Comparison of ENCODE assay signal across 36 cellular contexts in the genomic region with DNA sequence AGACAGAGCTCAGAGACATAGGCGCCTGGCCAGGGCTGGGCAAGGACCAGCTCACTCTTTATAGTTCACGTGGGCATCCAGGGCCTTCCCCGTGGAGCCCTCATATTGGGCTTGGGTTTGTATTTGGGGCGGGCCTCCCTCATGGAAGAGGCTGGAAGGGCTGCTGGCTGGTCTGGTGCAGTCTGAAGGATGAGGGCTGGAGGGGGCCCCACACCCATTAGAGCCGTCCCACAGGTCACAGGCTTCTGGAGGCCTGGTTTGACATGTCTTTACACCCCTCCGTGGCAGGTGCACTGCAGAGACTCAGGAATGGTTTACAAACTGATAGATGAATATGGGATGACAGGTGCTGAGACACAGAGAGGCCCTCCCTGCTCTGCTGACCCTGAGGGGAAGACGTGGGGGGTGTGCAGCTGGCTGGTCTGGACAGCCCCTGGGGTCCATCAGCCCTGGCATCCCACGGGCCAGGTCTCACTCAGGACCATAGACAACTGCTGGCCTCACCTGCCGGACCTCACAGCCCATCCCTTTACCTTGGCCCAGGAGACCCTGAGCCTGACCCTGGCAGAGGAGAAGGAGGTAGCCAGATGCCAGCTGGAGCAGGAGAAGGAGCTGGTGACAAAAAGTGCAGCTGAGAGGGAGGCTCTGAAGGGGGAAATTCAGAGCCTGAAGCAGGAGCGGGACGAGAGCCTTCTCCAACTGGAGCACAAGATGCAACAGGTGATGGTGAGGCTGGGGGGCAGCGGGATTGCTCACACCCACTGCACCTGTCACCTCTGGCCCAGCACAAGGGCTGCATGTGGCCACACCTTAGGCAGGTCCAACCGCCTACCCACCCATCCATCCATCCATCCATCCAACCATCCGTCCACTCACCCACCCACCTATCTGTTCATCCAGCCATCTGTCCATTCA. TPM values are rescaled to one million over a fixed set of nuclear protein-coding genes. Genes with fewer than 3 reads are reported as not detected.
DNase-seq lines count a peak whose midpoint lies in the region; ATAC-seq and TF ChIP-seq lines count a peak whose summit lies in the region.
"Had no signal": no experiment of that assay in that cellular context is flagged by ENCODE, and none has a peak within 500 bp of the region (broad histone marks: within the 10 kb centered on the region; RNA-seq: fewer than 3 reads in every experiment).

No MANE protein-coding gene starts in this region.

- no peaks in the 10 kb centered on the region for H3K27me3 Mint-ChIP-seq in activated naive CD4-positive, alpha-beta T cell treated with anti-CD3 and anti-CD28 coated beads for 36 hours (ENCODE audit: low read depth)
- no peaks in the 10 kb centered on the region for H3K27me3 Mint-ChIP-seq in natural killer cell treated with Interleukin-12 subunit alpha and Interleukin-12 subunit beta and Interleukin-15 and Interleukin-18, amount 100 ng/mL, for 72 hours
- H3K27me3 Mint-ChIP-seq in GM23338 (ENCODE audit: insufficient read depth, low read depth, poor library complexity), result peaks cover 17% of the 10 kb centered on the region
- H3K27me3 Mint-ChIP-seq: activated naive CD8-positive, alpha-beta T cell had no signal

- no peaks in the 10 kb centered on the region for H3K79me2 ChIP-seq in GM23338 (replicated peaks; ENCODE audit: insufficient read depth)

- H3K9me2 ChIP-seq in GM23338 (ENCODE audit: insufficient read depth), result no peaks in the 10 kb centered on the region
- H3K9me2 ChIP-seq: SK-N-SH had no signal

- intact Hi-C loops in activated naive CD4-positive, alpha-beta T cell treated with anti-CD3 and anti-CD28 coated beads for 36 hours (cut with micrococcal nuclease), result no loop called here
- intact Hi-C loops in transverse colon (cut with DNase I; ENCODE audit: low total_unique reads), result no loop called here

- CTCF ChIA-PET in activated naive CD4-positive, alpha-beta T cell treated with anti-CD3 and anti-CD28 coated beads for 36 hours (lab: Charles Lee), result no interaction called here

- H2AFZ ChIP-seq in GM23338, result no peak overlapping the region

- no peaks in the 10 kb centered on the region for H3K9me3 Mint-ChIP-seq in activated naive CD4-positive, alpha-beta T cell treated with anti-CD3 and anti-CD28 coated beads for 36 hours
- no peaks in the 10 kb centered on the region for H3K9me3 Mint-ChIP-seq in natural killer cell treated with Interleukin-12 subunit alpha and Interleukin-12 subunit beta and Interleukin-15 and Interleukin-18, amount 100 ng/mL, for 72 hours
- no peaks in the 10 kb centered on the region for H3K9me3 Mint-ChIP-seq in GM23338
- H3K9me3 Mint-ChIP-seq: activated CD4-positive, alpha-beta memory T cell treated with anti-CD3 and anti-CD28 coated beads, Interleukin-2, amount 10 ng/mL, durations not matched to agents 7 days and 5 days; dendritic cell treated with granulocyte-macrophage colony-stimulating factor and Interleukin-4, amounts not matched to agents 40 ng/mL and 50 ng/mL, for 4 days; immature natural killer cell; T-helper 1 cell treated with Interleukin-12 subunit alpha and Interleukin-12 subunit beta and Interleukin-4 antibody, amounts not matched to agents 30 μg/mL and 1 μg/mL, for 36 hours had no signal

- no peaks in the 10 kb centered on the region for H3K36me3 ChIP-seq in RWPE2 (ENCODE audit: low read depth)
- H3K36me3 ChIP-seq in transverse colon, result no peaks in the 10 kb centered on the region
- no peaks in the 10 kb centered on the region for H3K36me3 ChIP-seq in GM23338 (ENCODE audit: insufficient read depth)
- H3K36me3 ChIP-seq: BLaER1 treated with 17β-estradiol and CSF1 and Interleukin-3, amounts not matched to agents 10 nM and 100 nM; gastrocnemius medialis; HAP-1 had no signal

- TF ChIP-seq CTCF in RWPE2 (IDR thresholded peaks at IDR 0.05; ENCODE audit: poor library complexity, severe bottlenecking) (no peak), transverse colon (IDR thresholded peaks at IDR 0.05) (no peak), GM23338 (conservative IDR thresholded peaks at IDR 0.05; ENCODE audit: low read depth in 2 of 2) (no peak)

- WGBS in transverse colon (ENCODE audit: low coverage in 1 of 2), 2 donors, result 83 to 92% methylated on average over 4 to 14 of the region's 14 CpGs

- no peaks in the 10 kb centered on the region for H3K36me3 Mint-ChIP-seq in activated naive CD4-positive, alpha-beta T cell treated with anti-CD3 and anti-CD28 coated beads for 36 hours (ENCODE audit: low read depth)
- H3K36me3 Mint-ChIP-seq in natural killer cell treated with Interleukin-12 subunit alpha and Interleukin-12 subunit beta and Interleukin-15 and Interleukin-18, amount 100 ng/mL, for 72 hours, result no peaks in the 10 kb centered on the region
- no peaks in the 10 kb centered on the region for H3K36me3 Mint-ChIP-seq in GM23338 (ENCODE audit: low read depth)
- H3K36me3 Mint-ChIP-seq: activated naive CD8-positive, alpha-beta T cell; immature natural killer cell had no signal

- TF ChIP-seq EP300 in transverse colon (IDR thresholded peaks at IDR 0.05; ENCODE audit: low read depth), result no peak

- H3F3A ChIP-seq in GM23338 (replicated peaks; ENCODE audit: low read depth), result no peaks in the 10 kb centered on the region

- peak; percentile 2 for DNase-seq in activated naive CD4-positive, alpha-beta T cell treated with anti-CD3 and anti-CD28 coated beads for 36 hours
- DNase-seq in activated naive CD4-positive, alpha-beta T cell treated with anti-CD3 and anti-CD28 coated beads, Interleukin-2, amount 50 U/mL, for 16 hours, result no peak
- DNase-seq in RWPE2 (ENCODE audit: low spot score) (peak; percentile 28), transverse colon (peak; percentile 3), GM23338 (ENCODE audit: low spot score) (no peak)
- peak; percentile 51 for DNase-seq in natural killer cell treated with Interleukin-12 subunit alpha and Interleukin-12 subunit beta and Interleukin-15 and Interleukin-18, amount 100 ng/mL, for 72 hours (ENCODE audit: low spot score)
- DNase-seq: activated CD4-positive, alpha-beta memory T cell treated with anti-CD3 and anti-CD28 coated beads, Interleukin-2, amount 10 ng/mL, durations not matched to agents 7 days and 5 days; activated CD4-positive, alpha-beta T cell treated with anti-CD3 and anti-CD28 coated beads for 1 hour; anterior cingulate cortex; DMS53; hypothalamus; immature natural killer cell; mesendoderm; NCI-H1105 treated with DMSO at 0.1 percent for 48 hours; NCI-H2081; NCI-H446 treated with DMSO at 0.1 percent for 48 hours; NCI-H82; SK-N-SH; stimulated activated CD4-positive, alpha-beta T cell treated with anti-CD3 and anti-CD28 coated beads, Interleukin-1b, Interleukin-23, amount 100 ng/mL, for 48 hours; trophoblast cell had no signal

- no peak overlapping the region for H3K4me3 Mint-ChIP-seq in activated naive CD4-positive, alpha-beta T cell treated with anti-CD3 and anti-CD28 coated beads for 36 hours
- H3K4me3 Mint-ChIP-seq in natural killer cell treated with Interleukin-12 subunit alpha and Interleukin-12 subunit beta and Interleukin-15 and Interleukin-18, amount 100 ng/mL, for 72 hours, result no peak overlapping the region
- no peak overlapping the region for H3K4me3 Mint-ChIP-seq in GM23338
- H3K4me3 Mint-ChIP-seq: activated CD4-positive, alpha-beta memory T cell treated with anti-CD3 and anti-CD28 coated beads, Interleukin-2, amount 10 ng/mL, durations not matched to agents 7 days and 5 days; activated naive CD8-positive, alpha-beta T cell; dendritic cell treated with granulocyte-macrophage colony-stimulating factor and Interleukin-4, amounts not matched to agents 40 ng/mL and 50 ng/mL, for 4 days; immature natural killer cell; T-helper 1 cell treated with Interleukin-12 subunit alpha and Interleukin-12 subunit beta and Interleukin-4 antibody, amounts not matched to agents 30 μg/mL and 1 μg/mL, for 36 hours had no signal

- H3K27me3 ChIP-seq in RWPE2 (ENCODE audit: insufficient read depth, poor library complexity, severe bottlenecking), result no peaks in the 10 kb centered on the region
- no peaks in the 10 kb centered on the region for H3K27me3 ChIP-seq in transverse colon
- H3K27me3 ChIP-seq in GM23338 (ENCODE audit: insufficient read depth), result no peaks in the 10 kb centered on the region
- H3K27me3 ChIP-seq: BLaER1 treated with 17β-estradiol and CSF1 and Interleukin-3, amounts not matched to agents 10 nM and 100 nM; gastrocnemius medialis had no signal

- H3K27ac ChIP-seq in RWPE2 (ENCODE audit: poor library complexity, severe bottlenecking), result no peak overlapping the region
- H3K27ac ChIP-seq in transverse colon, result no peak overlapping the region
- no peak overlapping the region for H3K27ac ChIP-seq in GM23338 (ENCODE audit: low read depth)
- H3K27ac ChIP-seq: BLaER1 treated with 17β-estradiol and CSF1 and Interleukin-3, amounts not matched to agents 10 nM and 100 nM; gastrocnemius medialis had no signal

- H3K4me1 ChIP-seq in RWPE2 (ENCODE audit: insufficient read depth, poor library complexity, severe bottlenecking), result no peaks in the 10 kb centered on the region
- no peaks in the 10 kb centered on the region for H3K4me1 ChIP-seq in transverse colon
- no peaks in the 10 kb centered on the region for H3K4me1 ChIP-seq in GM23338 (ENCODE audit: insufficient read depth)
- H3K4me1 ChIP-seq: gastrocnemius medialis, HAP-1 had no signal

- H4K20me1 ChIP-seq in GM23338 (replicated peaks; ENCODE audit: insufficient read depth), result no peaks in the 10 kb centered on the region

- ATAC-seq in RWPE2 (ENCODE audit: low read depth) (no peak), esophagus mucosa (no peak), GM23338 (no peak), GM19395 (IDR thresholded peaks at IDR 0.05; ENCODE audit: unreplicated experiment) (no peak)
- ATAC-seq in natural killer cell treated with Interleukin-12 subunit alpha and Interleukin-12 subunit beta and Interleukin-15 and Interleukin-18, amount 100 ng/mL, for 72 hours, result no peak
- ATAC-seq: gastrocnemius medialis, K562, left colon had no signal

- TF ChIP-seq POLR2A in transverse colon (IDR thresholded peaks at IDR 0.05), result no peak

- H3K4me2 ChIP-seq in GM23338, result no peak overlapping the region
- H3K4me2 ChIP-seq: BLaER1 treated with 17β-estradiol and CSF1 and Interleukin-3, amounts not matched to agents 10 nM and 100 nM; SK-N-SH; smooth muscle cell had no signal

- no peak overlapping the region for H3K27ac Mint-ChIP-seq in activated naive CD4-positive, alpha-beta T cell treated with anti-CD3 and anti-CD28 coated beads for 36 hours
- no peak overlapping the region for H3K27ac Mint-ChIP-seq in natural killer cell treated with Interleukin-12 subunit alpha and Interleukin-12 subunit beta and Interleukin-15 and Interleukin-18, amount 100 ng/mL, for 72 hours
- H3K27ac Mint-ChIP-seq in GM23338, result no peak overlapping the region
- H3K27ac Mint-ChIP-seq: activated CD4-positive, alpha-beta memory T cell treated with anti-CD3 and anti-CD28 coated beads, Interleukin-2, amount 10 ng/mL, durations not matched to agents 7 days and 5 days; activated naive CD8-positive, alpha-beta T cell; dendritic cell treated with granulocyte-macrophage colony-stimulating factor and Interleukin-4, amounts not matched to agents 40 ng/mL and 50 ng/mL, for 4 days; immature natural killer cell; T-helper 1 cell treated with Interleukin-12 subunit alpha and Interleukin-12 subunit beta and Interleukin-4 antibody, amounts not matched to agents 30 μg/mL and 1 μg/mL, for 36 hours had no signal

- H3K4me1 Mint-ChIP-seq in activated naive CD4-positive, alpha-beta T cell treated with anti-CD3 and anti-CD28 coated beads for 36 hours (ENCODE audit: low read depth), result no peaks in the 10 kb centered on the region
- H3K4me1 Mint-ChIP-seq in natural killer cell treated with Interleukin-12 subunit alpha and Interleukin-12 subunit beta and Interleukin-15 and Interleukin-18, amount 100 ng/mL, for 72 hours (ENCODE audit: low read depth in 2 of 2), result no peaks in the 10 kb centered on the region
- H3K4me1 Mint-ChIP-seq in GM23338, result peaks cover 14% of the 10 kb centered on the region
- H3K4me1 Mint-ChIP-seq: activated CD4-positive, alpha-beta memory T cell treated with anti-CD3 and anti-CD28 coated beads, Interleukin-2, amount 10 ng/mL, durations not matched to agents 7 days and 5 days; immature natural killer cell had no signal

- H3K9me3 ChIP-seq in RWPE2 (ENCODE audit: severe bottlenecking) (no peaks in the 10 kb centered on the region), transverse colon (no peaks in the 10 kb centered on the region)
- H3K9me3 ChIP-seq: gastrocnemius medialis, HAP-1, SK-N-SH had no signal

- in situ Hi-C loops in transverse colon (cut with MboI; ENCODE audit: low pct_ligation_motif_present in 1 of 4, low pct_unique_long_range_greater_than_20kb in 1 of 4, low sequenced_read_pairs in 3 of 4), result no loop called here

- no peak overlapping the region for H3K4me3 ChIP-seq in RWPE2 (ENCODE audit: severe bottlenecking)
- H3K4me3 ChIP-seq in transverse colon, result no peak overlapping the region
- no peak overlapping the region for H3K4me3 ChIP-seq in GM23338
- H3K4me3 ChIP-seq: BLaER1 treated with 17β-estradiol and CSF1 and Interleukin-3, amounts not matched to agents 10 nM and 100 nM; gastrocnemius medialis; HAP-1; K562; smooth muscle cell had no signal

RNA-seq across cellular contexts. Expression of a gene that starts 43.9 kb away (rescaled TPM):
- not detected for total RNA-seq in activated naive CD4-positive, alpha-beta T cell treated with anti-CD3 and anti-CD28 coated beads for 36 hours
- total RNA-seq in natural killer cell treated with Interleukin-12 subunit alpha and Interleukin-12 subunit beta and Interleukin-15 and Interleukin-18, amount 100 ng/mL, for 72 hours, result not detected
- total RNA-seq in transverse colon (not detected), esophagus mucosa (0.12 TPM)
- total RNA-seq in GM23338 (2014; rRNA removed; shearing (Covaris generic)), result not detected in 2 replicates
- not detected in 2 replicates for polyA plus RNA-seq in GM23338 (2016; fragmentation: Nextera tagmentation; extraction: Ambion mirVana)
- total RNA-seq: activated CD4-positive, alpha-beta memory T cell treated with anti-CD3 and anti-CD28 coated beads, Interleukin-2, amount 10 ng/mL, durations not matched to agents 7 days and 5 days; HT-29; K562; M059J; myocyte; smooth muscle cell had no signal
- polyA plus RNA-seq: AG04450, immature natural killer cell, K562, SK-N-SH, smooth muscle cell had no signal

RNA-seq across cellular contexts. Expression of a gene that starts 48.4 kb away (rescaled TPM):
- total RNA-seq in activated naive CD4-positive, alpha-beta T cell treated with anti-CD3 and anti-CD28 coated beads for 36 hours, result under 1 TPM; 0.35 to 0.60 TPM
- under 1 TPM in 1 of 2 donors, not detected in 1; 0.14 TPM for total RNA-seq in natural killer cell treated with Interleukin-12 subunit alpha and Interleukin-12 subunit beta and Interleukin-15 and Interleukin-18, amount 100 ng/mL, for 72 hours
- total RNA-seq in transverse colon, result 10 to 100 TPM in 3 of 4 donors, 1 to 10 TPM in 1; 8.2 to 65.5 (median 30.0) TPM
- total RNA-seq in esophagus mucosa, result 3.9 TPM
- 1.1 and 2.8 TPM in 2 replicates for total RNA-seq in GM23338 (2014; rRNA removed; shearing (Covaris generic))
- polyA plus RNA-seq in GM23338 (2016; fragmentation: Nextera tagmentation; extraction: Ambion mirVana), result 1.3 and 1.5 TPM in 2 replicates
- total RNA-seq: HT-29 had no signal

RNA-seq across cellular contexts. Expression of a gene that starts 54.1 kb away (rescaled TPM):
- not detected for total RNA-seq in activated naive CD4-positive, alpha-beta T cell treated with anti-CD3 and anti-CD28 coated beads for 36 hours
- total RNA-seq in natural killer cell treated with Interleukin-12 subunit alpha and Interleukin-12 subunit beta and Interleukin-15 and Interleukin-18, amount 100 ng/mL, for 72 hours, result not detected
- total RNA-seq in transverse colon (10 to 100 TPM in 1 of 4 donors, 1 to 10 TPM in 2, not detected in 1; 4.9 to 11.6 (median 9.8) TPM), esophagus mucosa (148 TPM)
- total RNA-seq in GM23338 (2014; rRNA removed; shearing (Covaris generic)), result not detected in 2 replicates
- 0.10 TPM in 1 of 2 replicates, not detected in the other for polyA plus RNA-seq in GM23338 (2016; fragmentation: Nextera tagmentation; extraction: Ambion mirVana)
- total RNA-seq: activated CD4-positive, alpha-beta memory T cell treated with anti-CD3 and anti-CD28 coated beads, Interleukin-2, amount 10 ng/mL, durations not matched to agents 7 days and 5 days; gastrocnemius medialis; K562; M059J; myocyte; RPMI7951 had no signal
- polyA plus RNA-seq: AG04450, immature natural killer cell, SK-N-SH had no signal

Comparison
In these comparisons a context has a peak if more than half of its experiments do, and no peak if none do; other contexts are left out.
1. DNase-seq: peak in activated naive CD4-positive, alpha-beta T cell treated with anti-CD3 and anti-CD28 coated beads for 36 hours (single experiment), RWPE2 (single experiment), natural killer cell treated with Interleukin-12 subunit alpha and Interleukin-12 subunit beta and Interleukin-15 and Interleukin-18, amount 100 ng/mL, for 72 hours (single experiment) and transverse colon (single experiment); none in activated naive CD4-positive, alpha-beta T cell treated with anti-CD3 and anti-CD28 coated beads, Interleukin-2, amount 50 U/mL, for 16 hours (single experiment) and GM23338 (single experiment).
2. RNA of a gene that starts 54.1 kb away (total RNA-seq): 148 TPM in esophagus mucosa (single experiment); 4.9 to 11.6 TPM in transverse colon, not detected in activated naive CD4-positive, alpha-beta T cell treated with anti-CD3 and anti-CD28 coated beads for 36 hours, not detected in natural killer cell treated with Interleukin-12 subunit alpha and Interleukin-12 subunit beta and Interleukin-15 and Interleukin-18, amount 100 ng/mL, for 72 hours and not detected in GM23338; every median in the first group is over 10 times any median in the second.